In the genomic region with DNA sequence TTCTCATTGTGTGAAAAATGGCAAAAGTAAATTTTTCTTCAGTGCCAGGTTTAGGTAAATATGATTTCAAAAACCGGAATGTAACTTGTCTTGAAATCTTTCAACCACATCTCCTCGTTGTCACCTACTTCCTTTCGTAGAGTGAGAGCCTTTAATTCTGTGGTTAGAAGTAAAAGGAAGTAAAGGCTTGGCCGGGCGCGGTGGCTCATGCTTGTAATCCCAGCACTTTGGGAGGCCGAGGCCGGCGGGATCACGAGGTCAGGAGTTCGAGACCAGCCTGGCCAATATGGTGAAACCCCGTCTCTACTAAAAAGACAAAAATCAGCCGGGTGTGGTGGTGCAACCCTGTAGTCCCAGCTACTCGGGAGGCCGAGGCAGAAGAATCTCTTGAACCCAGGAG, we compare ENCODE assay signal across 11 cellular contexts. TPM values are rescaled to one million over a fixed set of nuclear protein-coding genes. Genes with fewer than 3 reads are reported as not detected.
A peak's percentile ranks its signal among the peaks of the same experiment; 100 is the strongest.
DNase-seq lines count a peak whose midpoint lies in the region; ATAC-seq and TF ChIP-seq lines count a peak whose summit lies in the region.
"Had no signal": no experiment of that assay in that cellular context is flagged by ENCODE, and none has a peak within 500 bp of the region (broad histone marks: within the 10 kb centered on the region; RNA-seq: fewer than 3 reads in every experiment).

No MANE protein-coding gene starts in this region.

- DNase-seq in CD4-positive, alpha-beta T cell = peak in 9 of 10 experiments; percentile 17 to 56 (median 34)
- peak; percentile 86 for DNase-seq in activated CD4-positive, alpha-beta T cell treated with anti-CD3 and anti-CD28 coated beads, Interleukin-2, amount 10 ng/mL, durations not matched to agents 24 days and 14 days
- DNase-seq in lower lobe of right lung = peak; percentile 84
- DNase-seq in occipital lobe (lab: John Stamatoyannopoulos, UW) = no peak
- DNase-seq in NCI-H1436 (lab: John Stamatoyannopoulos, UW) = no peak
- no peak for DNase-seq in colonic mucosa
- DNase-seq: SHP77 treated with DMSO at 0.1 percent for 48 hours had no signal

- peak; percentile 63 for ATAC-seq in CD4-positive, alpha-beta T cell (ENCODE audit: poor library complexity)
- ATAC-seq in lower lobe of right lung (no peak), HG03095 (IDR thresholded peaks at IDR 0.05; ENCODE audit: unreplicated experiment) (no peak)

- intact Hi-C loops in CD4-positive, alpha-beta T cell (cut with DNase I, micrococcal nuclease) = loop anchor here in 1 of 2 experiments (1.0 kb wide), 1 partner anchor 15 kb away; no protein-coding TSS in a partner anchor
- intact Hi-C loops in activated CD4-positive, alpha-beta T cell treated with anti-CD3 and anti-CD28 coated beads, Interleukin-2, amount 10 ng/mL, durations not matched to agents 24 days and 14 days (cut with micrococcal nuclease) = no loop called here
- intact Hi-C loops in lower lobe of right lung (cut with DNase I) (no loop called here), colonic mucosa (cut with DNase I) (no loop called here)

- H3K9me3 ChIP-seq in CD4-positive, alpha-beta T cell (ENCODE audit: control insufficient read depth, low read length) = no peaks in the 10 kb centered on the region
- no peaks in the 10 kb centered on the region for H3K9me3 ChIP-seq in KOPT-K1 (ENCODE audit: insufficient read depth, low read length, poor library complexity, severe bottlenecking)
- H3K9me3 ChIP-seq in lower lobe of right lung = no peaks in the 10 kb centered on the region
- H3K9me3 ChIP-seq in colonic mucosa = no peaks in the 10 kb centered on the region

- H3K27ac ChIP-seq in CD4-positive, alpha-beta T cell (ENCODE audit: low read depth, low read length) = no peak overlapping the region
- H3K27ac ChIP-seq in KOPT-K1 (ENCODE audit: low read depth, low read length, poor library complexity, severe bottlenecking) = peak overlapping the region; percentile 61
- no peak overlapping the region for H3K27ac ChIP-seq in lower lobe of right lung
- H3K27ac ChIP-seq in colonic mucosa = no peak overlapping the region
- H3K27ac ChIP-seq: KMS-11 had no signal

- H3K9me3 Mint-ChIP-seq in CD4-positive, alpha-beta T cell = no peaks in the 10 kb centered on the region
- H3K9me3 Mint-ChIP-seq in activated CD4-positive, alpha-beta T cell treated with anti-CD3 and anti-CD28 coated beads, Interleukin-2, amount 10 ng/mL, durations not matched to agents 24 days and 14 days = no peaks in the 10 kb centered on the region

- H3K27me3 ChIP-seq in CD4-positive, alpha-beta T cell (ENCODE audit: control insufficient read depth, insufficient read depth, low read length) = no peaks in the 10 kb centered on the region
- H3K27me3 ChIP-seq in lower lobe of right lung (ENCODE audit: low read depth) (no peaks in the 10 kb centered on the region), colonic mucosa (no peaks in the 10 kb centered on the region)

- peak overlapping the region; percentile 78 for H3K4me3 Mint-ChIP-seq in CD4-positive, alpha-beta T cell
- peak overlapping the region; percentile 70 for H3K4me3 Mint-ChIP-seq in activated CD4-positive, alpha-beta T cell treated with anti-CD3 and anti-CD28 coated beads, Interleukin-2, amount 10 ng/mL, durations not matched to agents 24 days and 14 days

- CTCF ChIA-PET in CD4-positive, alpha-beta T cell (lab: Charles Lee) = no interaction called here

- H3K9ac ChIP-seq in colonic mucosa (ENCODE audit: low read depth in 2 of 2, low read length in 2 of 2) = no peak overlapping the region
- H3K9ac ChIP-seq: KMS-11 had no signal

- POLR2A ChIA-PET in CD4-positive, alpha-beta T cell (lab: Charles Lee) = interaction anchor here (0.8 to 3.3 kb wide), 10 partner anchors 8 to 356 kb away, joined by 3 to 17 read pairs (median 4); no protein-coding TSS in a partner anchor

- H3K4me1 ChIP-seq in lower lobe of right lung (peaks cover 47% of the 10 kb centered on the region), colonic mucosa (no peaks in the 10 kb centered on the region)

- H3K4me3 ChIP-seq in lower lobe of right lung (no peak overlapping the region), colonic mucosa (no peak overlapping the region)
- H3K4me3 ChIP-seq: skin epidermis had no signal

- peak overlapping the region; percentile 90 for H3K27ac Mint-ChIP-seq in CD4-positive, alpha-beta T cell
- H3K27ac Mint-ChIP-seq in activated CD4-positive, alpha-beta T cell treated with anti-CD3 and anti-CD28 coated beads, Interleukin-2, amount 10 ng/mL, durations not matched to agents 24 days and 14 days = peak overlapping the region; percentile 66

- H3K36me3 Mint-ChIP-seq in CD4-positive, alpha-beta T cell (ENCODE audit: low read depth) = peaks cover 41% of the 10 kb centered on the region
- peaks cover 48% of the 10 kb centered on the region for H3K36me3 Mint-ChIP-seq in activated CD4-positive, alpha-beta T cell treated with anti-CD3 and anti-CD28 coated beads, Interleukin-2, amount 10 ng/mL, durations not matched to agents 24 days and 14 days (ENCODE audit: low read depth)

- peaks cover 84% of the 10 kb centered on the region for H3K4me1 Mint-ChIP-seq in CD4-positive, alpha-beta T cell (ENCODE audit: low read depth)
- H3K4me1 Mint-ChIP-seq in activated CD4-positive, alpha-beta T cell treated with anti-CD3 and anti-CD28 coated beads, Interleukin-2, amount 10 ng/mL, durations not matched to agents 24 days and 14 days = peaks cover 48% of the 10 kb centered on the region

- no peaks in the 10 kb centered on the region for H3K27me3 Mint-ChIP-seq in CD4-positive, alpha-beta T cell
- H3K27me3 Mint-ChIP-seq in activated CD4-positive, alpha-beta T cell treated with anti-CD3 and anti-CD28 coated beads, Interleukin-2, amount 10 ng/mL, durations not matched to agents 24 days and 14 days = no peaks in the 10 kb centered on the region

- H3K36me3 ChIP-seq in KOPT-K1 (ENCODE audit: insufficient read depth, low read length) = peaks cover 32% of the 10 kb centered on the region
- peaks cover 45% of the 10 kb centered on the region for H3K36me3 ChIP-seq in lower lobe of right lung
- H3K36me3 ChIP-seq in colonic mucosa = peaks cover 8% of the 10 kb centered on the region

- no peak for TF ChIP-seq CTCF in CD4-positive, alpha-beta T cell (IDR thresholded peaks at IDR 0.05)
- TF ChIP-seq CTCF in lower lobe of right lung (IDR thresholded peaks at IDR 0.05) = no peak
- no peak for TF ChIP-seq CTCF in colonic mucosa (IDR thresholded peaks at IDR 0.05)

RNA-seq across cellular contexts. Expression of a gene that starts 29.8 kb away (rescaled TPM):
- 10 to 100 TPM; 87.9 to 89.9 TPM for total RNA-seq in CD4-positive, alpha-beta T cell
- total RNA-seq in activated CD4-positive, alpha-beta T cell treated with anti-CD3 and anti-CD28 coated beads, Interleukin-2, amount 10 ng/mL, durations not matched to agents 24 days and 14 days = 38.0 and 45.5 TPM in 2 replicates
- 80.3 TPM for total RNA-seq in lower lobe of right lung
- 35.1 TPM for total RNA-seq in occipital lobe
- 100 to 1,000 TPM; 108 to 146 TPM for total RNA-seq in colonic mucosa

RNA-seq across cellular contexts. Expression of a gene that starts 53.9 kb away (rescaled TPM):
- 10 to 100 TPM; 62.9 to 75.3 TPM for total RNA-seq in CD4-positive, alpha-beta T cell
- 172 and 173 TPM in 2 replicates for total RNA-seq in activated CD4-positive, alpha-beta T cell treated with anti-CD3 and anti-CD28 coated beads, Interleukin-2, amount 10 ng/mL, durations not matched to agents 24 days and 14 days
- total RNA-seq in lower lobe of right lung (38.1 TPM), occipital lobe (48.2 TPM), colonic mucosa (10 to 100 TPM; 26.4 to 47.0 TPM)

Comparison
In these comparisons a context has a peak if more than half of its experiments do, and no peak if none do; other contexts are left out.
1. DNase-seq: peak in CD4-positive, alpha-beta T cell (9 of 10), activated CD4-positive, alpha-beta T cell treated with anti-CD3 and anti-CD28 coated beads, Interleukin-2, amount 10 ng/mL, durations not matched to agents 24 days and 14 days (single experiment) and lower lobe of right lung (single experiment); none in occipital lobe (single experiment), NCI-H1436 (single experiment) and colonic mucosa (single experiment).